14 cellular contexts compared by ENCODE assay signal in genomic region chr14:23028800-23029199, GRCh38. TPM values are rescaled to one million over a fixed set of nuclear protein-coding genes. Genes with fewer than 3 reads are reported as not detected.
DNase-seq lines count a peak whose midpoint lies in the region; ATAC-seq lines count a peak whose summit lies in the region.
"Had no signal": no experiment of that assay in that cellular context is flagged by ENCODE, and none has a peak within 500 bp of the region (broad histone marks: within the 10 kb centered on the region; RNA-seq: fewer than 3 reads in every experiment).

No MANE protein-coding gene starts in this region.

- peak overlapping the region; percentile 46 for H3K27ac Mint-ChIP-seq in activated naive CD8-positive, alpha-beta T cell treated with anti-CD3 and anti-CD28 coated beads, Interleukin-2, amount 10 ng/mL, durations not matched to agents 7 days and 5 days

- no peaks in the 10 kb centered on the region for H3K27me3 Mint-ChIP-seq in activated naive CD8-positive, alpha-beta T cell treated with anti-CD3 and anti-CD28 coated beads, Interleukin-2, amount 10 ng/mL, durations not matched to agents 7 days and 5 days

- DNase-seq in stimulated activated CD4-positive, alpha-beta T cell treated with anti-CD3 and anti-CD28 coated beads, Interleukin-1b, Interleukin-23, amount 100 ng/mL, for 48 hours = peak; percentile 23
- DNase-seq in stimulated activated CD4-positive, alpha-beta T cell treated with anti-CD3 and anti-CD28 coated beads, Interleukin-4, amount 100 ng/mL, for 24 hours = no peak
- DNase-seq in activated naive CD8-positive, alpha-beta T cell treated with anti-CD3 and anti-CD28 coated beads, Interleukin-2, amount 10 ng/mL, durations not matched to agents 7 days and 5 days = no peak
- DNase-seq: NCI-H2171, OCI-M1, trophoblast cell had no signal

- peak; percentile 85 for ATAC-seq in activated naive CD8-positive, alpha-beta T cell treated with anti-CD3 and anti-CD28 coated beads, Interleukin-2, amount 10 ng/mL, durations not matched to agents 7 days and 5 days (ENCODE audit: low read depth)
- ATAC-seq in HG03108 (IDR thresholded peaks at IDR 0.05; ENCODE audit: unreplicated experiment) (no peak), HG03469 (IDR thresholded peaks at IDR 0.05; ENCODE audit: unreplicated experiment) (no peak), HG03097 (IDR thresholded peaks at IDR 0.05; ENCODE audit: low FRiP score, unreplicated experiment) (no peak)

- peak overlapping the region; percentile 10 for H3K4me3 Mint-ChIP-seq in activated naive CD8-positive, alpha-beta T cell treated with anti-CD3 and anti-CD28 coated beads, Interleukin-2, amount 10 ng/mL, durations not matched to agents 7 days and 5 days

- H3K36me3 Mint-ChIP-seq in activated naive CD8-positive, alpha-beta T cell treated with anti-CD3 and anti-CD28 coated beads, Interleukin-2, amount 10 ng/mL, durations not matched to agents 7 days and 5 days = peaks cover 47% of the 10 kb centered on the region

- no peaks in the 10 kb centered on the region for H3K9me3 Mint-ChIP-seq in activated naive CD8-positive, alpha-beta T cell treated with anti-CD3 and anti-CD28 coated beads, Interleukin-2, amount 10 ng/mL, durations not matched to agents 7 days and 5 days

- H3K4me1 Mint-ChIP-seq in activated naive CD8-positive, alpha-beta T cell treated with anti-CD3 and anti-CD28 coated beads, Interleukin-2, amount 10 ng/mL, durations not matched to agents 7 days and 5 days = peaks cover 25% of the 10 kb centered on the region

- POLR2A ChIA-PET in activated naive CD8-positive, alpha-beta T cell treated with anti-CD3 and anti-CD28 coated beads, Interleukin-2, amount 10 ng/mL, durations not matched to agents 7 days and 5 days (lab: Charles Lee) = interaction anchor here (0.7 to 2.7 kb wide), 3 partner anchors 16 to 66 kb away, joined by 3 to 18 read pairs (median 3); no protein-coding TSS in a partner anchor

RNA-seq across cellular contexts. Expression of gene PSMB5, which starts 5.9 kb away (rescaled TPM):
- total RNA-seq in activated naive CD8-positive, alpha-beta T cell treated with anti-CD3 and anti-CD28 coated beads, Interleukin-2, amount 10 ng/mL, durations not matched to agents 7 days and 5 days = 10 to 100 TPM; 49.0 to 54.5 TPM

RNA-seq across cellular contexts. Expression of gene PSMB11, which starts 13.2 kb away (rescaled TPM):
- total RNA-seq in activated naive CD8-positive, alpha-beta T cell treated with anti-CD3 and anti-CD28 coated beads, Interleukin-2, amount 10 ng/mL, durations not matched to agents 7 days and 5 days = not detected
- total RNA-seq: chondrocyte; G401; mucosa of gallbladder; renal cortical epithelial cell; T-helper 2 cell treated with Interferon-gamma antibody and Interleukin-4, amounts not matched to agents 100 ng/mL and 5 ng/mL, for 36 hours had no signal

RNA-seq across cellular contexts. Expression of gene C14orf93, which starts 18.9 kb away (rescaled TPM):
- total RNA-seq in activated naive CD8-positive, alpha-beta T cell treated with anti-CD3 and anti-CD28 coated beads, Interleukin-2, amount 10 ng/mL, durations not matched to agents 7 days and 5 days = 10 to 100 TPM; 11.4 to 11.6 TPM

RNA-seq across cellular contexts. Expression of gene CDH24, which starts 28.5 kb away (rescaled TPM):
- 1 to 10 TPM; 2.3 to 2.4 TPM for total RNA-seq in activated naive CD8-positive, alpha-beta T cell treated with anti-CD3 and anti-CD28 coated beads, Interleukin-2, amount 10 ng/mL, durations not matched to agents 7 days and 5 days

RNA-seq across cellular contexts. Expression of gene AJUBA, which starts 46.4 kb away (rescaled TPM):
- total RNA-seq in activated naive CD8-positive, alpha-beta T cell treated with anti-CD3 and anti-CD28 coated beads, Interleukin-2, amount 10 ng/mL, durations not matched to agents 7 days and 5 days = 1 to 10 TPM in 1 of 2 experiments, under 1 TPM in 1; 0.97 to 1.3 TPM
